Comparison of ENCODE assay signal across 2 cellular contexts in genomic region chr12:96228566-96229248, GRCh38.
TF ChIP-seq lines count a peak whose summit lies in the region.

No MANE protein-coding gene starts in this region.

TF ChIP-seq in SK-N-SH, 30 proteins besides CTCF, POLR2A, EP300 and RAD21:
- TF ChIP-seq, protein P1, sequence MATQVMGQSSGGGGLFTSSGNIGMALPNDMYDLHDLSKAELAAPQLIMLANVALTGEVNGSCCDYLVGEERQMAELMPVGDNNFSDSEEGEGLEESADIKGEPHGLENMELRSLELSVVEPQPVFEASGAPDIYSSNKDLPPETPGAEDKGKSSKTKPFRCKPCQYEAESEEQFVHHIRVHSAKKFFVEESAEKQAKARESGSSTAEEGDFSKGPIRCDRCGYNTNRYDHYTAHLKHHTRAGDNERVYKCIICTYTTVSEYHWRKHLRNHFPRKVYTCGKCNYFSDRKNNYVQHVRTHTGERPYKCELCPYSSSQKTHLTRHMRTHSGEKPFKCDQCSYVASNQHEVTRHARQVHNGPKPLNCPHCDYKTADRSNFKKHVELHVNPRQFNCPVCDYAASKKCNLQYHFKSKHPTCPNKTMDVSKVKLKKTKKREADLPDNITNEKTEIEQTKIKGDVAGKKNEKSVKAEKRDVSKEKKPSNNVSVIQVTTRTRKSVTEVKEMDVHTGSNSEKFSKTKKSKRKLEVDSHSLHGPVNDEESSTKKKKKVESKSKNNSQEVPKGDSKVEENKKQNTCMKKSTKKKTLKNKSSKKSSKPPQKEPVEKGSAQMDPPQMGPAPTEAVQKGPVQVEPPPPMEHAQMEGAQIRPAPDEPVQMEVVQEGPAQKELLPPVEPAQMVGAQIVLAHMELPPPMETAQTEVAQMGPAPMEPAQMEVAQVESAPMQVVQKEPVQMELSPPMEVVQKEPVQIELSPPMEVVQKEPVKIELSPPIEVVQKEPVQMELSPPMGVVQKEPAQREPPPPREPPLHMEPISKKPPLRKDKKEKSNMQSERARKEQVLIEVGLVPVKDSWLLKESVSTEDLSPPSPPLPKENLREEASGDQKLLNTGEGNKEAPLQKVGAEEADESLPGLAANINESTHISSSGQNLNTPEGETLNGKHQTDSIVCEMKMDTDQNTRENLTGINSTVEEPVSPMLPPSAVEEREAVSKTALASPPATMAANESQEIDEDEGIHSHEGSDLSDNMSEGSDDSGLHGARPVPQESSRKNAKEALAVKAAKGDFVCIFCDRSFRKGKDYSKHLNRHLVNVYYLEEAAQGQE (IDR thresholded peaks at IDR 0.05; ENCODE audit: low read depth, low read length), result peak; percentile 80
- TF ChIP-seq SIN3A (IDR thresholded peaks at IDR 0.05; ENCODE audit: borderline replicate concordance, low read depth, low read length) (no peak), NFIC (IDR thresholded peaks at IDR 0.05; ENCODE audit: borderline replicate concordance) (no peak)
TF ChIP-seq in SK-N-SH: peak in this region for 1.

TF ChIP-seq in SK-N-SH treated with all-trans-retinoic acid at 6 μM for 48 hours, 23 proteins besides CTCF, POLR2A, EP300 and RAD21 (continued from another document):
- TF ChIP-seq TSHZ2 (CRISPR knock-in tag; IDR thresholded peaks at IDR 0.05) (no peak), CSDC2 (CRISPR knock-in tag; IDR thresholded peaks at IDR 0.05) (no peak), ISL1 (CRISPR knock-in tag; IDR thresholded peaks at IDR 0.05) (no peak), RARB (CRISPR knock-in tag; IDR thresholded peaks at IDR 0.05) (no peak), ZNF8 (CRISPR knock-in tag; IDR thresholded peaks at IDR 0.05) (no peak), ZFP3 (CRISPR knock-in tag; IDR thresholded peaks at IDR 0.05) (no peak), ZFP30 (CRISPR knock-in tag; IDR thresholded peaks at IDR 0.05) (no peak), ZC3H10 (CRISPR knock-in tag; IDR thresholded peaks at IDR 0.05) (no peak), ZNF565 (CRISPR knock-in tag; conservative IDR thresholded peaks at IDR 0.05; ENCODE audit: low read depth) (no peak), ESRRG (CRISPR knock-in tag; IDR thresholded peaks at IDR 0.05) (no peak), CSRNP3 (CRISPR knock-in tag; IDR thresholded peaks at IDR 0.05) (no peak), TOX (CRISPR knock-in tag; IDR thresholded peaks at IDR 0.05; ENCODE audit: borderline replicate concordance) (no peak), TCF4 (CRISPR knock-in tag; IDR thresholded peaks at IDR 0.05; ENCODE audit: borderline replicate concordance) (no peak), ZNF70 (CRISPR knock-in tag; IDR thresholded peaks at IDR 0.05) (no peak), PPARA (CRISPR knock-in tag; IDR thresholded peaks at IDR 0.05; ENCODE audit: borderline replicate concordance) (no peak)
TF ChIP-seq in SK-N-SH treated with all-trans-retinoic acid at 6 μM for 48 hours: peak in this region for 0.
